In genomic region chr17:41394254-41395016, GRCh38 we compare ENCODE assay signal across 1 cellular context.
TF ChIP-seq lines count a peak whose summit lies in the region.

No MANE protein-coding gene starts in this region.

TF ChIP-seq in A549, 52 proteins besides CTCF, POLR2A, EP300 and RAD21 (continued from another document):
- no peak for TF ChIP-seq BCL3 (IDR thresholded peaks at IDR 0.05)
- no peak for TF ChIP-seq FOSL2 (IDR thresholded peaks at IDR 0.05)
- TF ChIP-seq FOSL2 (CRISPR knock-in tag; IDR thresholded peaks at IDR 0.05) = 0 out of 2 replicates have a peak, but pooled peaks have one; percentile 19
TF ChIP-seq in A549: peak in this region for 1.
